1 cellular context compared by ENCODE assay signal in genomic region chr19:10908380-10908960, GRCh38.
TF ChIP-seq lines count a peak whose summit lies in the region.

No MANE protein-coding gene starts in this region.

TF ChIP-seq in A549, 52 proteins besides CTCF, POLR2A, EP300 and RAD21:
- no peak for TF ChIP-seq REST (IDR thresholded peaks at IDR 0.05)
- TF ChIP-seq RARB (CRISPR knock-in tag; IDR thresholded peaks at IDR 0.05) = no peak
- TF ChIP-seq ZFP36 (IDR thresholded peaks at IDR 0.05; ENCODE audit: borderline replicate concordance, partially characterized antibody) = peak; percentile 30
